In the genomic region with DNA sequence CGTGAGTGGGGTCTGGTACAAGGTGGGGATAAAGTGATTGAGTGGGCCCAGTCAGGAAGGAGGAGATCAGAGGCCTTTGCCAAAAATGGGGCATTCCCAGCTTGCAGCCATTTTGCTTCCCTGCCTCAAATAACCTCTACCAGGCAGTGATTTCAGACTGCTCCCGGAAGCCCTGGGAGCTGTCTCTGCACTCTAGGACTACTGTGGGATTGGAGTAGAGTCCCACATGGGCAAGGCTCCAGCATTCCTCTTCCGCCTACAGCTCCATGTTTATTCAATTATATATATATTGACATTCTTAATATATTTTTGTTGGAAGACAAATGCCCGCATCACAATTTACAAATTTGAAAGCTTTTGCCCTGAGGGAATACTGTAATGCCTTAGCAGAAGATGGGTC, we compare ENCODE assay signal across 30 cellular contexts.
"Had no signal": no experiment of that assay in that cellular context is flagged by ENCODE, and none has a peak within 500 bp of the region (broad histone marks: within the 10 kb centered on the region; RNA-seq: fewer than 3 reads in every experiment).

No MANE protein-coding gene starts in this region.

- H3K4me1 ChIP-seq: gastroesophageal sphincter, pancreas, right atrium auricular region, stomach, thyroid gland had no signal

- H3K4me1 Mint-ChIP-seq: nephron; stimulated activated memory B cell treated with anti-CD40 and anti-IgM and Interleukin-4, amounts not matched to agents 10 μg/mL and 1 μg/mL and 100 μg/mL, for 72 hours had no signal

- H3K4me2 ChIP-seq: hepatocyte, smooth muscle cell had no signal

- H3K4me3 Mint-ChIP-seq: activated CD4-positive, alpha-beta memory T cell treated with anti-CD3 and anti-CD28 coated beads for 36 hours; activated T-cell treated with anti-CD3 and anti-CD28 coated beads, Interleukin-2, amount 50 U/mL, for 4 hours; activated T-helper 17 cell treated with anti-CD3 and anti-CD28 coated beads, Interleukin-2, amount 50 U/mL, for 72 hours; nephron; stimulated activated memory B cell treated with anti-CD40 and anti-IgM and Interleukin-4, amounts not matched to agents 10 μg/mL and 1 μg/mL and 100 μg/mL, for 72 hours; T-helper 1 cell treated with Interleukin-12 subunit alpha and Interleukin-12 subunit beta and Interleukin-4 antibody, amounts not matched to agents 30 μg/mL and 1 μg/mL, for 36 hours had no signal

- H2AFZ ChIP-seq: hepatocyte had no signal

- H3K27ac Mint-ChIP-seq: activated CD4-positive, alpha-beta memory T cell treated with anti-CD3 and anti-CD28 coated beads for 36 hours; activated T-helper 17 cell treated with anti-CD3 and anti-CD28 coated beads, Interleukin-2, amount 50 U/mL, for 72 hours; nephron; stimulated activated memory B cell treated with anti-CD40 and anti-IgM and Interleukin-4, amounts not matched to agents 10 μg/mL and 1 μg/mL and 100 μg/mL, for 72 hours; T-helper 1 cell treated with Interleukin-12 subunit alpha and Interleukin-12 subunit beta and Interleukin-4 antibody, amounts not matched to agents 30 μg/mL and 1 μg/mL, for 36 hours had no signal

- H3K9me3 Mint-ChIP-seq: activated CD4-positive, alpha-beta memory T cell treated with anti-CD3 and anti-CD28 coated beads for 36 hours; activated T-cell treated with anti-CD3 and anti-CD28 coated beads, Interleukin-2, amount 50 U/mL, for 4 hours; activated T-helper 17 cell treated with anti-CD3 and anti-CD28 coated beads, Interleukin-2, amount 50 U/mL, for 72 hours; nephron; stimulated activated memory B cell treated with anti-CD40 and anti-IgM and Interleukin-4, amounts not matched to agents 10 μg/mL and 1 μg/mL and 100 μg/mL, for 72 hours; T-helper 1 cell treated with Interleukin-12 subunit alpha and Interleukin-12 subunit beta and Interleukin-4 antibody, amounts not matched to agents 30 μg/mL and 1 μg/mL, for 36 hours had no signal

- H3K27me3 ChIP-seq: gastroesophageal sphincter, hepatocyte, neutrophil, pancreas, right atrium auricular region, stomach, thyroid gland had no signal

- H3K9me3 ChIP-seq: gastroesophageal sphincter, mucosa of descending colon, neutrophil, pancreas, right atrium auricular region, stomach, thyroid gland had no signal

- H3K27me3 Mint-ChIP-seq: activated CD4-positive, alpha-beta memory T cell treated with anti-CD3 and anti-CD28 coated beads for 36 hours; activated T-helper 17 cell treated with anti-CD3 and anti-CD28 coated beads, Interleukin-2, amount 50 U/mL, for 72 hours; stimulated activated memory B cell treated with anti-CD40 and anti-IgM and Interleukin-4, amounts not matched to agents 10 μg/mL and 1 μg/mL and 100 μg/mL, for 72 hours had no signal

- DNase-seq: activated CD4-positive, alpha-beta T cell treated with anti-CD3 and anti-CD28 coated beads for 48 hours; activated CD8-positive, alpha-beta memory T cell treated with anti-CD3 and anti-CD28 coated beads, Interleukin-2, amount 50 U/mL, for 4 hours; activated gamma-delta T cell treated with Interleukin-2 at 50 U/mL for 16 hours; activated naive CD4-positive, alpha-beta T cell treated with anti-CD3 and anti-CD28 coated beads, Interleukin-2, amount 50 U/mL, for 16 hours; activated T-cell treated with anti-CD3 and anti-CD28 coated beads, Interleukin-2, amount 50 U/mL, for 4 hours; amygdala; caudate nucleus; cortex of kidney; left cardiac atrium; left ventricle myocardium superior; pancreas; stimulated activated CD4-positive, alpha-beta T cell treated with anti-CD3 and anti-CD28 coated beads, Interleukin-1b, Interleukin-23, amount 100 ng/mL, for 48 hours; stimulated activated CD4-positive, alpha-beta T cell treated with anti-CD3 and anti-CD28 coated beads, Interleukin-4, amount 100 ng/mL, for 4 hours; stimulated activated CD8-positive, alpha-beta memory T cell treated with anti-CD3 and anti-CD28 coated beads, Interleukin-4, amount 100 ng/mL, for 48 hours; stomach; T-helper 9 cell; thyroid gland; WERI-Rb-1 had no signal

- H3K4me3 ChIP-seq: gastroesophageal sphincter, hepatocyte, mucosa of descending colon, pancreas, right atrium auricular region, smooth muscle cell, stomach, thyroid gland had no signal

- H3K27ac ChIP-seq: gastroesophageal sphincter, hepatocyte, neutrophil, pancreas, right atrium auricular region, stomach, thyroid gland, WERI-Rb-1 had no signal

- ATAC-seq: activated CD4-positive, CD25-positive, alpha-beta regulatory T cell treated with anti-CD3 and anti-CD28 coated beads, Interleukin-2, amount 50 U/mL, for 24 hours; activated T-cell treated with anti-CD3 and anti-CD28 coated beads, Interleukin-2, amount 50 U/mL, for 4 hours; activated T-helper 17 cell treated with anti-CD3 and anti-CD28 coated beads, Interleukin-2, amount 50 U/mL, for 72 hours; gastroesophageal sphincter; left cardiac atrium; left ventricle myocardium superior; stimulated activated memory B cell treated with anti-CD40 and anti-IgM and Interleukin-4, amounts not matched to agents 10 μg/mL and 1 μg/mL and 100 μg/mL, for 72 hours had no signal
